Comparison of ENCODE assay signal across 11 cellular contexts in genomic region chr17:76219670-76220383, GRCh38.
"Had no signal": no experiment of that assay in that cellular context is flagged by ENCODE, and none has a peak within 500 bp of the region (broad histone marks: within the 10 kb centered on the region; RNA-seq: fewer than 3 reads in every experiment).

No MANE protein-coding gene starts in this region.

- H3K9me3 Mint-ChIP-seq: activated B cell treated with CpG ODN at 0.5 μM for 24 hours, neural progenitor cell had no signal

- ATAC-seq: gastroesophageal sphincter, left ventricle myocardium superior, pancreas had no signal

- DNase-seq: activated B cell treated with CpG ODN at 0.5 μM for 24 hours; activated CD4-positive, alpha-beta T cell treated with anti-CD3 and anti-CD28 coated beads, Interleukin-2, amount 50 U/mL, for 1 hour; central memory CD4-positive, alpha-beta T cell; effector memory CD4-positive, alpha-beta T cell; left ventricle myocardium superior; mesenchymal stem cell; pancreas; stimulated activated CD4-positive, alpha-beta T cell treated with anti-CD3 and anti-CD28 coated beads, Interleukin-2, amount 100 ng/mL, for 48 hours; stomach had no signal

- H3K4me1 Mint-ChIP-seq: activated B cell treated with CpG ODN at 0.5 μM for 24 hours, neural progenitor cell had no signal

- H3K4me3 Mint-ChIP-seq: activated B cell treated with CpG ODN at 0.5 μM for 24 hours, neural progenitor cell had no signal

- H3K27me3 Mint-ChIP-seq: activated B cell treated with CpG ODN at 0.5 μM for 24 hours had no signal

- H3K27ac Mint-ChIP-seq: activated B cell treated with CpG ODN at 0.5 μM for 24 hours, neural progenitor cell had no signal
